Comparison of ENCODE assay signal across 28 cellular contexts in the genomic region with DNA sequence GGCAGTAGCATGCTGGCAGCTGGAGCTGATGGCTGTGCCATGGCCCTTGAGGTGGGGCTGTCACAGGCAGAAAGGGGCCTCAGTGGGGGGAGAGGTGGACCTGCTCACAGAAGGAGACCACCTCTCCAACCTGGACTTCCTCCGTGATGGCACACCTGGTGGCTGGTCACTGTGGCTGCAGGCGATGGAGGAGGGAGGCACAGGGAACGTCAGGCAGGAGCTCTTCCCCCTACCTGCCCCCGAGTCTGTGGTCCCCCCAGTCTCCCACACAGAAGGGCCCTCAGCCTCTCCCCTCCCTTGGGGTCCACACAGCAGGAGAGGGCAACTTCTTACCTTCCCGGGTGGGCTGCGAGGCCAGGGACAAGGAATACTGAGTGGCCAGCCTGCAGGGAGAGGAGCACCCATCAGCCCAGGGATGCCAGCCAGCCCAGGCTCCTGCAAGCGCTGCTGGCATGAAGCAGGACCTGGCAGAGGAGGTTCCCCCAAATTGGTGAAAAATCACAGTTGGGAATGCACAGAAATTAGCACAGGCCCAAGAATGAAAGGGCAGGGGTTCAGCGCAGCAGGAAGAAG.
"Had no signal": no experiment of that assay in that cellular context is flagged by ENCODE, and none has a peak within 500 bp of the region (broad histone marks: within the 10 kb centered on the region; RNA-seq: fewer than 3 reads in every experiment).

No MANE protein-coding gene starts in this region.

- H3K27ac ChIP-seq: colonic mucosa, right lobe of liver, thoracic aorta, vagina, VCaP had no signal

- H3K36me3 Mint-ChIP-seq: activated CD4-positive, alpha-beta memory T cell treated with anti-CD3 and anti-CD28 coated beads for 36 hours; activated naive CD4-positive, alpha-beta T cell treated with anti-CD3 and anti-CD28 coated beads, Interleukin-2, amount 50 U/mL, for 72 hours; naive thymus-derived CD4-positive, alpha-beta T cell had no signal

- H3K4me3 ChIP-seq: colonic mucosa, right lobe of liver, thoracic aorta, vagina had no signal

- H3K36me3 ChIP-seq: colonic mucosa, right lobe of liver, thoracic aorta, vagina had no signal

- H3K27ac Mint-ChIP-seq: activated CD4-positive, alpha-beta memory T cell treated with anti-CD3 and anti-CD28 coated beads for 36 hours; activated CD4-positive, alpha-beta T cell treated with anti-CD3 and anti-CD28 coated beads, Interleukin-2, amount 10 ng/mL, durations not matched to agents 24 days and 14 days; activated T-helper 17 cell treated with anti-CD3 and anti-CD28 coated beads, Interleukin-2, amount 50 U/mL, for 72 hours had no signal

- H3K4me3 Mint-ChIP-seq: activated CD4-positive, alpha-beta memory T cell treated with anti-CD3 and anti-CD28 coated beads for 36 hours; activated CD4-positive, alpha-beta T cell treated with anti-CD3 and anti-CD28 coated beads, Interleukin-2, amount 10 ng/mL, durations not matched to agents 24 days and 14 days; activated T-cell treated with anti-CD3 and anti-CD28 coated beads, Interleukin-2, amount 50 U/mL, for 4 hours; activated T-helper 17 cell treated with anti-CD3 and anti-CD28 coated beads, Interleukin-2, amount 50 U/mL, for 72 hours; naive thymus-derived CD4-positive, alpha-beta T cell; neural crest cell had no signal

- ATAC-seq: activated naive CD4-positive, alpha-beta T cell treated with anti-CD3 and anti-CD28 coated beads, Interleukin-2, amount 50 U/mL, for 72 hours; activated T-cell treated with anti-CD3 and anti-CD28 coated beads, Interleukin-2, amount 50 U/mL, for 4 hours; activated T-helper 17 cell treated with anti-CD3 and anti-CD28 coated beads, Interleukin-2, amount 50 U/mL, for 72 hours; left ventricle myocardium superior; naive thymus-derived CD4-positive, alpha-beta T cell; right lobe of liver had no signal

- FAIRE-seq: frontal cortex, islet of Langerhans, TTC549 had no signal

- H3K27me3 Mint-ChIP-seq: activated CD4-positive, alpha-beta memory T cell treated with anti-CD3 and anti-CD28 coated beads for 36 hours had no signal

- H3K27me3 ChIP-seq: colonic mucosa, right lobe of liver, vagina had no signal

- H3K4me1 Mint-ChIP-seq: activated CD4-positive, alpha-beta T cell treated with anti-CD3 and anti-CD28 coated beads, Interleukin-2, amount 10 ng/mL, durations not matched to agents 24 days and 14 days; activated T-helper 17 cell treated with anti-CD3 and anti-CD28 coated beads, Interleukin-2, amount 50 U/mL, for 72 hours; neural crest cell had no signal

- DNase-seq: activated CD4-positive, alpha-beta memory T cell treated with anti-CD3 and anti-CD28 coated beads for 36 hours; activated CD4-positive, alpha-beta T cell treated with anti-CD3 and anti-CD28 coated beads, Interleukin-2, amount 10 ng/mL, durations not matched to agents 24 days and 14 days; activated CD4-positive, CD25-positive, alpha-beta regulatory T cell treated with anti-CD3 and anti-CD28 coated beads, Interleukin-2, amount 50 U/mL, for 72 hours; activated gamma-delta T cell treated with Interleukin-2 at 50 U/mL for 16 hours; activated T-cell treated with anti-CD3 and anti-CD28 coated beads, Interleukin-2, amount 50 U/mL, for 4 hours; anterior cingulate cortex; cerebellar nuclear complex; colonic mucosa; effector CD8-positive, alpha-beta T cell; glutamatergic neuron; left ventricle myocardium superior; mammary epithelial cell; midbrain; naive thymus-derived CD4-positive, alpha-beta T cell; occipital lobe; right lobe of liver; stimulated activated CD4-positive, alpha-beta T cell treated with anti-CD3 and anti-CD28 coated beads, Interleukin-2, amount 100 ng/mL, for 48 hours; stimulated activated naive CD4-positive, alpha-beta T cell treated with Interleukin-2 at 50 U/mL for 16 hours; trophoblast cell had no signal

- H3K9me3 Mint-ChIP-seq: activated CD4-positive, alpha-beta memory T cell treated with anti-CD3 and anti-CD28 coated beads for 36 hours; activated CD4-positive, alpha-beta T cell treated with anti-CD3 and anti-CD28 coated beads, Interleukin-2, amount 10 ng/mL, durations not matched to agents 24 days and 14 days; activated naive CD4-positive, alpha-beta T cell treated with anti-CD3 and anti-CD28 coated beads, Interleukin-2, amount 50 U/mL, for 72 hours; activated T-cell treated with anti-CD3 and anti-CD28 coated beads, Interleukin-2, amount 50 U/mL, for 4 hours; activated T-helper 17 cell treated with anti-CD3 and anti-CD28 coated beads, Interleukin-2, amount 50 U/mL, for 72 hours; naive thymus-derived CD4-positive, alpha-beta T cell; neural crest cell had no signal
